ENCODE assay signal across 8 cellular contexts in genomic region chr2:105294844-105295481, GRCh38. TPM values are rescaled to one million over a fixed set of nuclear protein-coding genes. Genes with fewer than 3 reads are reported as not detected.
DNase-seq lines count a peak whose midpoint lies in the region; ATAC-seq lines count a peak whose summit lies in the region.

No MANE protein-coding gene starts in this region.

- H3K4me3 ChIP-seq in mesenchymal stem cell (ENCODE audit: insufficient read depth in 1 of 2, low read depth in 1 of 2, low read length in 2 of 2) = no peak overlapping the region

- peak overlapping the region in 1 of 2 experiments; percentile 13 for H3K4ac ChIP-seq in mesenchymal stem cell (ENCODE audit: low read depth in 1 of 2, low read length in 2 of 2)

- H3K4me2 ChIP-seq in mesenchymal stem cell (ENCODE audit: low read length, poor library complexity, severe bottlenecking) = no peak overlapping the region

- H3K27me3 ChIP-seq in mesenchymal stem cell (ENCODE audit: control insufficient read depth in 1 of 2, insufficient read depth in 1 of 2, low read length in 2 of 2) = no peaks in the 10 kb centered on the region

- no peak overlapping the region for H3K4me3 Mint-ChIP-seq in effector memory CD8-positive, alpha-beta T cell

- 18% methylated on average over 2 of the region's 5 CpGs for WGBS in mesenchymal stem cell

- H3K79me1 ChIP-seq in mesenchymal stem cell (replicated peaks; ENCODE audit: low read length, poor library complexity, severe bottlenecking) = peaks cover 9% of the 10 kb centered on the region

- H4K8ac ChIP-seq in mesenchymal stem cell (ENCODE audit: low read length) = peak overlapping the region; percentile 27

- peak overlapping the region; percentile 86 for H3K27ac ChIP-seq in mesenchymal stem cell (ENCODE audit: low read length, poor library complexity, severe bottlenecking)

- peaks cover 50% of the 10 kb centered on the region for H3K36me3 Mint-ChIP-seq in effector memory CD8-positive, alpha-beta T cell (ENCODE audit: insufficient read depth)

- H2BK5ac ChIP-seq in mesenchymal stem cell (ENCODE audit: low read depth, low read length, poor library complexity, severe bottlenecking) = no peak overlapping the region

- no peaks in the 10 kb centered on the region for H3K27me3 Mint-ChIP-seq in effector memory CD8-positive, alpha-beta T cell

- no peak overlapping the region for H3K18ac ChIP-seq in mesenchymal stem cell (ENCODE audit: low read depth in 1 of 2, low read length in 2 of 2)

- H3K36me3 ChIP-seq in mesenchymal stem cell (ENCODE audit: control insufficient read depth in 1 of 2, insufficient read depth in 2 of 2, low read depth in 1 of 2, low read length in 2 of 2) = peaks cover 29 to 63% of the 10 kb centered on the region in 2 experiments

- no peak overlapping the region for H2AK5ac ChIP-seq in mesenchymal stem cell (ENCODE audit: low read length, severe bottlenecking)

- no peak overlapping the region for H3K14ac ChIP-seq in mesenchymal stem cell (ENCODE audit: low read length in 2 of 2)

- peak; percentile 36 for ATAC-seq in effector memory CD8-positive, alpha-beta T cell (replicated peaks)
- ATAC-seq in GM18517 (IDR thresholded peaks at IDR 0.05; ENCODE audit: unreplicated experiment) = no peak

- no peak overlapping the region for H2BK12ac ChIP-seq in mesenchymal stem cell (ENCODE audit: low read length in 2 of 2)

- peaks cover 0 to 19% of the 10 kb centered on the region in 2 donors for H3K4me1 Mint-ChIP-seq in effector memory CD8-positive, alpha-beta T cell (ENCODE audit: low read depth in 2 of 2)

- H3K9me3 ChIP-seq in mesenchymal stem cell (ENCODE audit: control insufficient read depth, low read length) = no peaks in the 10 kb centered on the region

- H4K91ac ChIP-seq in mesenchymal stem cell (ENCODE audit: low read length) = no peak overlapping the region

- H3K4me1 ChIP-seq in mesenchymal stem cell (ENCODE audit: control insufficient read depth, insufficient read depth, low read depth, low read length) = peaks cover 19% of the 10 kb centered on the region

- DNase-seq in stimulated activated CD4-positive, alpha-beta T cell treated with anti-CD3 and anti-CD28 coated beads, Interleukin-15, amount 100 ng/mL, for 24 hours = peak; percentile 25
- DNase-seq in stimulated activated CD4-positive, alpha-beta T cell treated with anti-CD3 and anti-CD28 coated beads, Interleukin-12 subunit alpha, Interleukin-12 subunit beta, amount 100 ng/mL, for 4 hours = no peak
- DNase-seq in HT-29 (ENCODE audit: low spot score) = peak; percentile 60
- DNase-seq in SK-N-DZ (ENCODE audit: low spot score) = peak; percentile 51
- peak in 2 of 3 experiments; percentile 7 to 9 for DNase-seq in effector memory CD8-positive, alpha-beta T cell
- DNase-seq in mesenchymal stem cell = peak; percentile 75
- DNase-seq in NCI-H128 (lab: John Stamatoyannopoulos, UW; ENCODE audit: unreplicated experiment) = no peak

- no peak overlapping the region for H2BK120ac ChIP-seq in mesenchymal stem cell (ENCODE audit: low read depth, low read length)

- H2AFZ ChIP-seq in mesenchymal stem cell (ENCODE audit: low read depth, low read length) = no peak overlapping the region

- no peak overlapping the region for H3K9ac ChIP-seq in mesenchymal stem cell (ENCODE audit: low read length)

- H3K27ac Mint-ChIP-seq in effector memory CD8-positive, alpha-beta T cell = no peak overlapping the region

- no peaks in the 10 kb centered on the region for H3K9me3 Mint-ChIP-seq in effector memory CD8-positive, alpha-beta T cell

- no peak overlapping the region for H3K23ac ChIP-seq in mesenchymal stem cell (ENCODE audit: low read length in 2 of 2)

- no peak overlapping the region for H2BK15ac ChIP-seq in mesenchymal stem cell (ENCODE audit: low read depth, poor library complexity, severe bottlenecking)

RNA-seq across cellular contexts. Expression of gene TGFBRAP1, which starts 34.6 kb away (rescaled TPM):
- 35.0 and 35.8 TPM in 2 replicates for total RNA-seq in HT-29 (2014; rRNA removed; shearing (Covaris generic))
- polyA plus RNA-seq in SK-N-DZ (2014; cell fraction: cytosol; rRNA removed) = 13.9 and 15.6 TPM in 2 replicates
- 9.9 and 16.6 TPM in 2 replicates for polyA plus RNA-seq in SK-N-DZ (2014; cell fraction: nucleus; rRNA removed)
- polyA plus RNA-seq in mesenchymal stem cell (2013, experiment 1 of 2) = 18.5 TPM
- polyA plus RNA-seq in mesenchymal stem cell (2013, experiment 2 of 2) = 18.7 TPM

RNA-seq across cellular contexts. Expression of gene C2orf49, which starts 42.4 kb away (rescaled TPM):
- 6.7 and 7.7 TPM in 2 replicates for total RNA-seq in HT-29 (2014; rRNA removed; shearing (Covaris generic))
- polyA plus RNA-seq in SK-N-DZ (2014; cell fraction: cytosol; rRNA removed) = 17.4 and 18.2 TPM in 2 replicates
- 5.3 and 7.7 TPM in 2 replicates for polyA plus RNA-seq in SK-N-DZ (2014; cell fraction: nucleus; rRNA removed)
- polyA plus RNA-seq in mesenchymal stem cell (2013, experiment 1 of 2) = 19.4 TPM
- 18.0 TPM for polyA plus RNA-seq in mesenchymal stem cell (2013, experiment 2 of 2)

RNA-seq across cellular contexts. Expression of gene GPR45, which starts 53.4 kb away (rescaled TPM):
- not detected in 2 replicates for total RNA-seq in HT-29 (2014; rRNA removed; shearing (Covaris generic))
- polyA plus RNA-seq in SK-N-DZ (2014; cell fraction: cytosol; rRNA removed) = not detected in 2 replicates
- polyA plus RNA-seq in SK-N-DZ (2014; cell fraction: nucleus; rRNA removed) = not detected in 2 replicates
- polyA plus RNA-seq in mesenchymal stem cell (2013, experiment 1 of 2) = 0.04 TPM
- 0.04 TPM for polyA plus RNA-seq in mesenchymal stem cell (2013, experiment 2 of 2)

Comparison
In these comparisons a context has a peak if more than half of its experiments do, and no peak if none do; other contexts are left out.
1. DNase-seq: peak in stimulated activated CD4-positive, alpha-beta T cell treated with anti-CD3 and anti-CD28 coated beads, Interleukin-15, amount 100 ng/mL, for 24 hours (single experiment), HT-29 (single experiment), SK-N-DZ (single experiment), effector memory CD8-positive, alpha-beta T cell (2 of 3) and mesenchymal stem cell (single experiment); none in stimulated activated CD4-positive, alpha-beta T cell treated with anti-CD3 and anti-CD28 coated beads, Interleukin-12 subunit alpha, Interleukin-12 subunit beta, amount 100 ng/mL, for 4 hours (single experiment) and NCI-H128 (single experiment).